Comparison of ENCODE assay signal across 22 cellular contexts in genomic region chr5:150213530-150213929, GRCh38. TPM values are rescaled to one million over a fixed set of nuclear protein-coding genes. Genes with fewer than 3 reads are reported as not detected.
A peak's percentile ranks its signal among the peaks of the same experiment; 100 is the strongest.
DNase-seq lines count a peak whose midpoint lies in the region; ATAC-seq and TF ChIP-seq lines count a peak whose summit lies in the region.
"Had no signal": no experiment of that assay in that cellular context is flagged by ENCODE, and none has a peak within 500 bp of the region (broad histone marks: within the 10 kb centered on the region; RNA-seq: fewer than 3 reads in every experiment).

No MANE protein-coding gene starts in this region.

- H3K4me1 Mint-ChIP-seq in osteocyte (ENCODE audit: unreplicated experiment) (peaks cover 33% of the 10 kb centered on the region), MCF 10A (ENCODE audit: insufficient read depth, unreplicated experiment) (peaks cover 7% of the 10 kb centered on the region)

- H3K27ac Mint-ChIP-seq in osteocyte (ENCODE audit: unreplicated experiment) = peak overlapping the region; percentile 71
- H3K27ac Mint-ChIP-seq in MCF 10A (ENCODE audit: low read depth, unreplicated experiment) = no peak overlapping the region
- H3K27ac Mint-ChIP-seq: CD8-positive, alpha-beta T cell; dendritic cell treated with granulocyte-macrophage colony-stimulating factor and Interleukin-4, amounts not matched to agents 40 ng/mL and 50 ng/mL, for 4 days had no signal

- no peak overlapping the region for H3K4me3 Mint-ChIP-seq in osteocyte (ENCODE audit: unreplicated experiment)
- H3K4me3 Mint-ChIP-seq in MCF 10A (ENCODE audit: unreplicated experiment) = no peak overlapping the region
- H3K4me3 Mint-ChIP-seq: CD8-positive, alpha-beta T cell; dendritic cell treated with granulocyte-macrophage colony-stimulating factor and Interleukin-4, amounts not matched to agents 40 ng/mL and 50 ng/mL, for 4 days had no signal

- no peak for TF ChIP-seq CTCF in osteocyte (IDR thresholded peaks at IDR 0.05)
- no peak for TF ChIP-seq CTCF in MCF 10A (IDR thresholded peaks at IDR 0.05; ENCODE audit: unreplicated experiment)

- intact Hi-C loops in MCF 10A (cut with micrococcal nuclease) = no loop called here

- H3K4me3 ChIP-seq in MG63 = no peak overlapping the region
- H3K4me3 ChIP-seq: lower lobe of right lung, stomach had no signal

- H3K36me3 Mint-ChIP-seq in osteocyte (ENCODE audit: unreplicated experiment) (no peaks in the 10 kb centered on the region), MCF 10A (ENCODE audit: insufficient read depth, unreplicated experiment) (peaks cover 5% of the 10 kb centered on the region)
- H3K36me3 Mint-ChIP-seq: CD8-positive, alpha-beta T cell had no signal

- no peaks in the 10 kb centered on the region; the same call in 1 of the 2 replicates for H3K36me3 ChIP-seq in MG63
- H3K36me3 ChIP-seq: lower lobe of right lung, stomach had no signal

- no peaks in the 10 kb centered on the region for H3K9me3 Mint-ChIP-seq in osteocyte (ENCODE audit: unreplicated experiment)
- no peaks in the 10 kb centered on the region for H3K9me3 Mint-ChIP-seq in MCF 10A (ENCODE audit: unreplicated experiment)
- H3K9me3 Mint-ChIP-seq: CD8-positive, alpha-beta T cell; dendritic cell treated with granulocyte-macrophage colony-stimulating factor and Interleukin-4, amounts not matched to agents 40 ng/mL and 50 ng/mL, for 4 days had no signal

- peak; percentile 76 for DNase-seq in Daoy (ENCODE audit: low read depth)
- peak; percentile 99 for DNase-seq in MG63
- DNase-seq in fibroblast of gingiva (ENCODE audit: low read depth) = peak; percentile 21
- DNase-seq in osteocyte (ENCODE audit: extremely low spot score, unreplicated experiment) = no peak
- no peak for DNase-seq in DMS53 treated with DMSO at 0.1 percent for 48 hours (lab: John Stamatoyannopoulos, UW; ENCODE audit: unreplicated experiment)
- DNase-seq in MCF 10A (ENCODE audit: unreplicated experiment) = no peak
- DNase-seq: activated CD8-positive, alpha-beta memory T cell treated with anti-CD3 and anti-CD28 coated beads, Interleukin-2, amount 50 U/mL, for 4 hours; anterior cingulate cortex; CD8-positive, alpha-beta T cell; DMS79 treated with DMSO at 0.1 percent for 48 hours; Karpas-422; lower lobe of right lung; NCI-H748 treated with DMSO at 0.1 percent for 48 hours; nucleus accumbens; PC-3; stomach had no signal

- POLR2A ChIA-PET in MCF 10A (lab: Yijun Ruan, JAX) = interaction anchor here (0.8 kb wide), 1 partner anchor 18 kb away, joined by 3 read pairs; no protein-coding TSS in a partner anchor

- H3K27me3 Mint-ChIP-seq in osteocyte (ENCODE audit: unreplicated experiment) (no peaks in the 10 kb centered on the region), MCF 10A (ENCODE audit: insufficient read depth, unreplicated experiment) (no peaks in the 10 kb centered on the region)

- no peak for ATAC-seq in GM21576 (IDR thresholded peaks at IDR 0.05; ENCODE audit: unreplicated experiment)
- no peak for ATAC-seq in GM21529 (IDR thresholded peaks at IDR 0.05; ENCODE audit: unreplicated experiment)
- ATAC-seq: CD8-positive, alpha-beta T cell; HCT116; lower lobe of right lung; PC-3 had no signal

- no peaks in the 10 kb centered on the region for H3K9me3 ChIP-seq in MG63
- H3K9me3 ChIP-seq: lower lobe of right lung, stomach had no signal

- no peaks in the 10 kb centered on the region for H3K27me3 ChIP-seq in MG63

- CTCF ChIA-PET in MCF 10A (lab: Yijun Ruan, JAX) = interaction anchor here (0.7 to 8.3 kb wide), 6 partner anchors 23 to 248 kb away, joined by 3 to 118 read pairs (median 5); no protein-coding TSS in a partner anchor

- no TSS peak for BruUV-seq in MCF 10A (replicated peaks; lab: Mats Ljungman, UMichigan)

RNA-seq across cellular contexts. Expression of gene SLC6A7, which starts 23.7 kb away (rescaled TPM):
- total RNA-seq in Daoy (2014; rRNA removed; shearing (Covaris generic)) = 0.06 TPM in 1 of 2 replicates, not detected in the other
- total RNA-seq in MG63 (2014; rRNA removed; shearing (Covaris generic); ENCODE audit: low replicate concordance) = not detected in 2 replicates
- total RNA-seq in osteocyte (not detected in 2 replicates), MCF 10A (2022) (not detected in 2 replicates)
- total RNA-seq: CD8-positive, alpha-beta T cell; lower lobe of right lung; right cardiac atrium; urinary bladder had no signal

RNA-seq across cellular contexts. Expression of gene CDX1, which starts 47.0 kb away (rescaled TPM):
- 0.06 and 1.3 TPM in 2 replicates for total RNA-seq in Daoy (2014; rRNA removed; shearing (Covaris generic))
- 0.07 TPM in 1 of 2 replicates, not detected in the other for total RNA-seq in MG63 (2014; rRNA removed; shearing (Covaris generic); ENCODE audit: low replicate concordance)
- total RNA-seq in osteocyte (0.71 and 1.0 TPM in 2 replicates), MCF 10A (2022) (not detected in 2 replicates)
- total RNA-seq: CD8-positive, alpha-beta T cell; lower lobe of right lung; PC-3 had no signal

RNA-seq across cellular contexts. Expression of gene PDGFRB, which starts 57.9 kb away (rescaled TPM):
- total RNA-seq in Daoy (2014; rRNA removed; shearing (Covaris generic)) = 8.6 and 9.4 TPM in 2 replicates
- 6.1 and 10.4 TPM in 2 replicates for total RNA-seq in MG63 (2014; rRNA removed; shearing (Covaris generic); ENCODE audit: low replicate concordance)
- total RNA-seq in osteocyte (1,093 and 1,131 TPM in 2 replicates), MCF 10A (2022) (0.07 and 0.63 TPM in 2 replicates)

Comparison
In these comparisons a context has a peak if more than half of its experiments do, and no peak if none do; other contexts are left out.
1. DNase-seq: peak in Daoy (single experiment), MG63 (single experiment) and fibroblast of gingiva (single experiment); none in osteocyte (single experiment), DMS53 treated with DMSO at 0.1 percent for 48 hours (single experiment) and MCF 10A (single experiment).
2. RNA of gene PDGFRB, which starts 57.9 kb away (total RNA-seq): 1,093 to 1,131 TPM in osteocyte; 6.1 to 10.4 TPM in MG63, 8.6 to 9.4 TPM in Daoy and 0.07 to 0.63 TPM in MCF 10A; every median in the first group is over 10 times any median in the second.